1 cellular context compared by ENCODE assay signal in genomic region chr7:80215734-80216133, GRCh38.
TF ChIP-seq lines count a peak whose summit lies in the region.

No MANE protein-coding gene starts in this region.

TF ChIP-seq in SK-N-SH treated with all-trans-retinoic acid at 6 μM for 48 hours, 23 proteins besides CTCF, POLR2A, EP300 and RAD21 (continued from another document):
- TF ChIP-seq TSHZ2 (CRISPR knock-in tag; IDR thresholded peaks at IDR 0.05) (no peak), POU6F1 (CRISPR knock-in tag; IDR thresholded peaks at IDR 0.05; ENCODE audit: borderline replicate concordance, low read depth) (no peak), ZNF70 (CRISPR knock-in tag; IDR thresholded peaks at IDR 0.05) (no peak), TOX (CRISPR knock-in tag; IDR thresholded peaks at IDR 0.05; ENCODE audit: borderline replicate concordance) (no peak), CSDC2 (CRISPR knock-in tag; IDR thresholded peaks at IDR 0.05) (no peak), ISL1 (CRISPR knock-in tag; IDR thresholded peaks at IDR 0.05) (no peak), BACH2 (CRISPR knock-in tag; IDR thresholded peaks at IDR 0.05; ENCODE audit: borderline replicate concordance) (no peak), ZC3H10 (CRISPR knock-in tag; IDR thresholded peaks at IDR 0.05) (no peak), ZFP30 (CRISPR knock-in tag; IDR thresholded peaks at IDR 0.05) (no peak), ESRRG (CRISPR knock-in tag; IDR thresholded peaks at IDR 0.05) (no peak), TCF4 (CRISPR knock-in tag; IDR thresholded peaks at IDR 0.05; ENCODE audit: borderline replicate concordance) (no peak), OSR1 (CRISPR knock-in tag; IDR thresholded peaks at IDR 0.05) (no peak), ZFP3 (CRISPR knock-in tag; IDR thresholded peaks at IDR 0.05) (no peak), CREB5 (CRISPR knock-in tag; IDR thresholded peaks at IDR 0.05; ENCODE audit: low read depth) (no peak), ZNF565 (CRISPR knock-in tag; conservative IDR thresholded peaks at IDR 0.05; ENCODE audit: low read depth) (no peak), ZNF8 (CRISPR knock-in tag; IDR thresholded peaks at IDR 0.05) (no peak), CSRNP3 (CRISPR knock-in tag; IDR thresholded peaks at IDR 0.05) (no peak)
